In genomic region chr17:66582373-66583111, GRCh38 we compare ENCODE assay signal across 1 cellular context.
TF ChIP-seq lines count a peak whose summit lies in the region.

No MANE protein-coding gene starts in this region.

TF ChIP-seq in IMR-90, 13 proteins besides CTCF, POLR2A, EP300 and RAD21 (continued from another document):
- TF ChIP-seq ELK1 (IDR thresholded peaks at IDR 0.05; ENCODE audit: borderline replicate concordance, low read depth, low read length) (no peak), USF2 (IDR thresholded peaks at IDR 0.05; ENCODE audit: low read depth, low read length) (no peak), NFE2L2 (IDR thresholded peaks at IDR 0.05; ENCODE audit: low read depth, low read length) (no peak), CEBPB (IDR thresholded peaks at IDR 0.05; ENCODE audit: low read depth, low read length) (no peak), BHLHE40 (IDR thresholded peaks at IDR 0.05; ENCODE audit: low read depth, low read length) (no peak), FOS (IDR thresholded peaks at IDR 0.05; ENCODE audit: low read depth, low read length) (no peak), SMC3 (IDR thresholded peaks at IDR 0.05; ENCODE audit: low read depth, low read length) (no peak), CHD1 (IDR thresholded peaks at IDR 0.05; ENCODE audit: low read depth, low read length) (no peak), RFX5 (IDR thresholded peaks at IDR 0.05; ENCODE audit: low read depth, low read length) (no peak), RCOR1 (IDR thresholded peaks at IDR 0.05; ENCODE audit: insufficient replicate concordance, low read length) (no peak), MAFK (IDR thresholded peaks at IDR 0.05; ENCODE audit: low read depth, low read length) (no peak)
